In genomic region chr18:35516789-35517188, GRCh38 we compare ENCODE assay signal across 22 cellular contexts. TPM values are rescaled to one million over a fixed set of nuclear protein-coding genes. Genes with fewer than 3 reads are reported as not detected.
A peak's percentile ranks its signal among the peaks of the same experiment; 100 is the strongest.
DNase-seq lines count a peak whose midpoint lies in the region; ATAC-seq and TF ChIP-seq lines count a peak whose summit lies in the region.
"Had no signal": no experiment of that assay in that cellular context is flagged by ENCODE, and none has a peak within 500 bp of the region (broad histone marks: within the 10 kb centered on the region; RNA-seq: fewer than 3 reads in every experiment).

No MANE protein-coding gene starts in this region.

- no peak for TF ChIP-seq POLR2A in spleen (IDR thresholded peaks at IDR 0.05)

- ATAC-seq in heart right ventricle (peak in 4 of 8 donors; percentile 36 to 72 (median 50)), right cardiac atrium (no peak), HG03571 (IDR thresholded peaks at IDR 0.05; ENCODE audit: unreplicated experiment) (no peak)

- DNase-seq in heart right ventricle = no peak
- no peak for DNase-seq in right cardiac atrium
- peak; percentile 67 for DNase-seq in dermis blood vessel endothelial cell
- DNase-seq in spleen = no peak
- DNase-seq in glomerular visceral epithelial cell (ENCODE audit: extremely low spot score) = no peak
- DNase-seq: DMS53, H7, IMR-90, KG1, NCI-H1092, NCI-H1417 treated with DMSO at 0.1 percent for 48 hours, NCI-H1694 treated with DMSO at 0.1 percent for 48 hours, NCI-H2081, NCI-H2171, NCI-H226, NCI-H510A, NCI-H69, SIG-M5, SK-N-SH had no signal

- CTCF ChIA-PET in HEK293 (lab: Yijun Ruan, JAX) = interaction anchor here (0.6 kb wide), 1 partner anchor 120 kb away, joined by 3 read pairs; no protein-coding TSS in a partner anchor

- no peaks in the 10 kb centered on the region for H3K27me3 ChIP-seq in heart right ventricle
- no peaks in the 10 kb centered on the region for H3K27me3 ChIP-seq in right cardiac atrium (ENCODE audit: control insufficient read depth, insufficient read depth)
- no peaks in the 10 kb centered on the region for H3K27me3 ChIP-seq in spleen (replicated peaks in 1 of 7)

- H3K4me1 ChIP-seq in heart right ventricle = peaks cover 0 to 44% (median 15%) of the 10 kb centered on the region in 9 donors
- peaks cover 4% of the 10 kb centered on the region for H3K4me1 ChIP-seq in right cardiac atrium (ENCODE audit: control insufficient read depth, insufficient read depth, low read length)
- H3K4me1 ChIP-seq in HEK293 (ENCODE audit: control insufficient read depth, insufficient read depth, low read length) = no peaks in the 10 kb centered on the region
- peaks cover 0 to 6% (median 0%) of the 10 kb centered on the region in 6 donors for H3K4me1 ChIP-seq in spleen

- WGBS in heart right ventricle, 2 donors = 61 to 74% methylated on average over 3 of the region's 3 CpGs
- WGBS in right cardiac atrium = 66% methylated on average over 3 of the region's 3 CpGs
- WGBS in spleen, 5 donors = 58 to 78% (median 60%) methylated on average over 3 of the region's 3 CpGs

- POLR2A ChIA-PET in HEK293 (lab: Yijun Ruan, JAX) = no interaction called here

- H3K4me3 ChIP-seq in heart right ventricle (no peak overlapping the region), right cardiac atrium (ENCODE audit: low read length) (no peak overlapping the region), HEK293 (ENCODE audit: low read depth, low read length) (no peak overlapping the region), spleen (no peak overlapping the region)

- H3K27ac ChIP-seq in heart right ventricle (peak overlapping the region in 7 of 10 donors; percentile 3 to 65 (median 30)), right cardiac atrium (ENCODE audit: low read length) (no peak overlapping the region), HEK293 (ENCODE audit: extremely low read depth, low read depth, low read length) (no peak overlapping the region), spleen (peak overlapping the region in 5 of 8 donors; percentile 11 to 22 (median 14))
- H3K27ac ChIP-seq: RWPE1 had no signal

- H3K9me3 ChIP-seq in heart right ventricle (no peaks in the 10 kb centered on the region), right cardiac atrium (ENCODE audit: control insufficient read depth, low read length) (no peaks in the 10 kb centered on the region), HEK293 (ENCODE audit: control insufficient read depth, insufficient read depth, low read depth, low read length) (no peaks in the 10 kb centered on the region), spleen (no peaks in the 10 kb centered on the region)
- H3K9me3 ChIP-seq: SK-N-SH had no signal

- H3K36me3 ChIP-seq in heart right ventricle = no peaks in the 10 kb centered on the region
- no peaks in the 10 kb centered on the region for H3K36me3 ChIP-seq in HEK293 (ENCODE audit: control insufficient read depth in 2 of 2, insufficient read depth in 1 of 2, low read length in 2 of 2)
- no peaks in the 10 kb centered on the region for H3K36me3 ChIP-seq in spleen

- TF ChIP-seq CTCF in heart right ventricle (IDR thresholded peaks at IDR 0.05) (no peak), HEK293 (tag by site-specific recombination; IDR thresholded peaks at IDR 0.05) (no peak), spleen (IDR thresholded peaks at IDR 0.05 in 8 of 11, conservative IDR thresholded peaks at IDR 0.05 in 3 of 11) (no peak)

- intact Hi-C loops in heart right ventricle (cut with DNase I) = no loop called here
- intact Hi-C loops in right cardiac atrium (cut with DNase I) = loop anchor here in 1 of 4 donors (10.0 kb wide), 1 partner anchor 52 kb away; no protein-coding TSS in a partner anchor
- intact Hi-C loops in spleen (cut with DNase I; ENCODE audit: low total_unique reads) = no loop called here

TF ChIP-seq in HEK293, 187 proteins besides CTCF, POLR2A, EP300 and RAD21:
- TF ChIP-seq EGR2 (tag by site-specific recombination; IDR thresholded peaks at IDR 0.05; ENCODE audit: low read depth) = 0 out of 2 replicates have a peak, but pooled peaks have one; percentile 14
- TF ChIP-seq ZNF404 (tag by site-specific recombination; IDR thresholded peaks at IDR 0.05) = no peak
- TF ChIP-seq ZBTB20 (tag by site-specific recombination; IDR thresholded peaks at IDR 0.05) = no peak
- TF ChIP-seq ZNF26 (tag by site-specific recombination; IDR thresholded peaks at IDR 0.05) = no peak
TF ChIP-seq in HEK293: peak in this region for 1.

RNA-seq across cellular contexts. Expression of gene INO80C, which starts 19.0 kb away (rescaled TPM):
- total RNA-seq in heart right ventricle (10 to 100 TPM; 19.5 to 28.4 (median 25.5) TPM), right cardiac atrium (10 to 100 TPM; 25.4 to 27.2 (median 26.0) TPM), dermis blood vessel endothelial cell (8.7 and 9.3 TPM in 2 replicates), spleen (10 to 100 TPM; 18.9 to 45.4 (median 31.3) TPM)
- polyA plus RNA-seq in heart right ventricle (10 to 100 TPM; 17.3 to 24.5 TPM), right cardiac atrium (36.1 TPM), spleen (10 to 100 TPM; 32.7 to 57.5 (median 36.3) TPM)

Comparison
In these comparisons a context has a peak if more than half of its experiments do, and no peak if none do; other contexts are left out.
1. H3K27ac ChIP-seq: peak in heart right ventricle (7 of 10) and spleen (5 of 8); none in right cardiac atrium (single experiment) and HEK293 (single experiment).